Comparison of ENCODE assay signal across 16 cellular contexts in genomic region chr3:115628075-115628412, GRCh38. TPM values are rescaled to one million over a fixed set of nuclear protein-coding genes. Genes with fewer than 3 reads are reported as not detected.
DNase-seq lines count a peak whose midpoint lies in the region; ATAC-seq and FAIRE-seq lines count a peak whose summit lies in the region.
"Had no signal": no experiment of that assay in that cellular context is flagged by ENCODE, and none has a peak within 500 bp of the region (broad histone marks: within the 10 kb centered on the region; RNA-seq: fewer than 3 reads in every experiment).

No MANE protein-coding gene starts in this region.

- DNase-seq in pons (ENCODE audit: low spot score) (no peak), NCI-H2171 treated with DMSO at 0.1 percent for 48 hours (lab: John Stamatoyannopoulos, UW) (no peak), frontal cortex (ENCODE audit: low spot score in 2 of 2) (no peak)
- no peak for DNase-seq in activated CD4-positive, CD25-positive, alpha-beta regulatory T cell treated with anti-CD3 and anti-CD28 coated beads, Interleukin-2, amount 50 U/mL, for 72 hours
- DNase-seq: activated CD4-positive, alpha-beta T cell treated with anti-CD3 and anti-CD28 coated beads, Interleukin-2, amount 50 U/mL, for 4 hours; activated gamma-delta T cell; DMS153; NCI-H2107; PC-3; stimulated activated CD8-positive, alpha-beta memory T cell treated with anti-CD3 and anti-CD28 coated beads, Interleukin-4, amount 100 ng/mL, for 48 hours; T-helper 2 cell had no signal

- ATAC-seq in GM18511 (IDR thresholded peaks at IDR 0.05; ENCODE audit: unreplicated experiment) (peak; percentile 61), GM19468 (IDR thresholded peaks at IDR 0.05; ENCODE audit: extremely low read depth, unreplicated experiment) (peak; percentile 22), HG02840 (IDR thresholded peaks at IDR 0.05; ENCODE audit: low FRiP score, unreplicated experiment) (peak; percentile 34), HG03378 (IDR thresholded peaks at IDR 0.05; ENCODE audit: unreplicated experiment) (peak; percentile 36)
- ATAC-seq: left lobe of liver, PC-3 had no signal

- no peak for FAIRE-seq in frontal cortex (lab: Jason Lieb, UNC)

RNA-seq across cellular contexts. Expression of gene GAP43, which starts 4.7 kb away (rescaled TPM):
- 289 TPM for total RNA-seq in frontal cortex
- total RNA-seq: left lobe of liver, PC-3 had no signal
